In the genomic region with DNA sequence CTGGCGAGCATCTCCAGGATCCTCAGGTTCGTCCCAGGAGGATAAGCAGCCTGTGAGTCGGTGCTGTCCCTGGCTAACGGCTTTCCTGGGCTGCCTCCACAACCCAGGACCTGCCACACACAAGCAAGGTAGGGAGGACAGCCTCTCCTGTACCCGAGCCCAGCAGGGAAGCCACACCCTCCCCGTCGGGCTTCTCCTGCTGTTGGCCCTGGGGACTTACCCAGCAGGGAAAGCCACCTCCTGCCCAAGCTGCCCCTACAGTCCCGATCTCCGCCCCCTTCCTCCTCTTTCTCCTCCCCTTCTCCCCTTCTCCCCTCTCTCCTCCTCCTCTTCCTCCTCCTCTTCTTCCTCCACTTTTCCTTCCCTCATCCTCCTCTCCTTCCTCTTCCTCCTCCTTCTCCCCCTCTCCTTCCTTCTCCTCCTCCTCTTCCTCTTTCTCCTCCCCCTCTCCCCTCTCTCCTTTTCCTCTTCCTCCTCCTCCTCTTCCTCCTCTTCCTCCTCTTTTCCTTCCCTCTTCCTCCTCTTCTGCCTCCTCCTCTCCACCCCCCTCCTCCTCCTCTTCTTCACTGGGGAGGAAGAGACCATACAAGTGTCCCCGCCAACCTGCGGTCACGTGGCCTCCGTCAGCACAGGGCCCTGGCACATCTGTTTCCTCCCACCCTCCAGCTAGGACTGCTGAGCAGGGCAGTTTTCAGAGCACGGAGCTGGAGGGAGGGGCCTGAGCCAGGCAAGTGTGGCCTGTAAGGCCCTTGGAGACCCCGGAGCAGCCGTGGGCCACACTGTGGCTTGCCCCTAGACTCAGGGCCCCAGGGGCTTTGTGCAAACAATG, we compare ENCODE assay signal across 19 cellular contexts. TPM values are rescaled to one million over a fixed set of nuclear protein-coding genes. Genes with fewer than 3 reads are reported as not detected.
DNase-seq lines count a peak whose midpoint lies in the region; ATAC-seq and TF ChIP-seq lines count a peak whose summit lies in the region.
"Had no signal": no experiment of that assay in that cellular context is flagged by ENCODE, and none has a peak within 500 bp of the region (broad histone marks: within the 10 kb centered on the region; RNA-seq: fewer than 3 reads in every experiment).

No MANE protein-coding gene starts in this region.

- no peaks in the 10 kb centered on the region for H3K9me3 Mint-ChIP-seq in naive thymus-derived CD8-positive, alpha-beta T cell

- TF ChIP-seq EP300 in SK-N-SH (IDR thresholded peaks at IDR 0.05; ENCODE audit: borderline replicate concordance in 1 of 2, low read depth in 1 of 2, low read length in 1 of 2) (no peak), tibial nerve (IDR thresholded peaks at IDR 0.05) (peak in 1 of 2 donors; percentile 10)

- H3K27me3 ChIP-seq in SK-N-SH (ENCODE audit: insufficient read depth): no peaks in the 10 kb centered on the region; the same call in 1 of the 2 replicates
- no peaks in the 10 kb centered on the region for H3K27me3 ChIP-seq in tibial nerve
- H3K27me3 ChIP-seq: adrenal gland, neural progenitor cell, Peyer's patch had no signal

- no peak overlapping the region for H3K27ac ChIP-seq in SK-N-SH (ENCODE audit: low read depth in 2 of 2, low read length in 1 of 2)
- H3K27ac ChIP-seq in tibial nerve: peak overlapping the region in 3 of 4 donors; percentile 11 to 78 (median 47)
- H3K27ac ChIP-seq: adrenal gland, foreskin keratinocyte, neural progenitor cell, Peyer's patch had no signal

- no peaks in the 10 kb centered on the region for H3K36me3 Mint-ChIP-seq in naive thymus-derived CD8-positive, alpha-beta T cell
- H3K36me3 Mint-ChIP-seq: neural progenitor cell had no signal

- H3K9ac ChIP-seq in SK-N-SH: no peak overlapping the region
- H3K9ac ChIP-seq: neural progenitor cell had no signal

- H3K4me3 ChIP-seq in SK-N-SH (ENCODE audit: low read depth in 2 of 2, low read length in 1 of 2): no peak overlapping the region
- no peak overlapping the region for H3K4me3 ChIP-seq in tibial nerve
- H3K4me3 ChIP-seq: adrenal gland, neural progenitor cell, Peyer's patch had no signal

- H3F3A ChIP-seq in SK-N-SH (replicated peaks; ENCODE audit: insufficient read depth): no peaks in the 10 kb centered on the region

- H3K4me1 Mint-ChIP-seq in naive thymus-derived CD8-positive, alpha-beta T cell: peaks cover 0 to 8% (median 0%) of the 10 kb centered on the region in 4 donors

- H3K9me2 ChIP-seq in SK-N-SH: no peaks in the 10 kb centered on the region

- ATAC-seq in SK-N-SH treated with all-trans-retinoic acid at 6 μM for 48 hours (no peak), esophagus mucosa (peak; percentile 32), GM18517 (IDR thresholded peaks at IDR 0.05; ENCODE audit: unreplicated experiment) (no peak)
- ATAC-seq in naive thymus-derived CD8-positive, alpha-beta T cell: no peak
- ATAC-seq: foreskin keratinocyte had no signal

- no peak overlapping the region for H3K4me3 Mint-ChIP-seq in naive thymus-derived CD8-positive, alpha-beta T cell
- H3K4me3 Mint-ChIP-seq: neural progenitor cell had no signal

- 58% methylated on average over 11 of the region's 16 CpGs for WGBS in SK-N-SH (ENCODE audit: low lambda C conversion rate)
- 41 to 47% methylated on average over 14 to 16 of the region's 16 CpGs for WGBS in tibial nerve, 2 donors

- CTCF ChIA-PET in SK-N-SH (lab: Yijun Ruan, JAX): interaction anchor here (0.6 to 1.5 kb wide), 3 partner anchors 14 to 224 kb away, joined by 3 read pairs; no protein-coding TSS in a partner anchor

- H3K79me2 ChIP-seq in SK-N-SH (ENCODE audit: insufficient read depth): no peaks in the 10 kb centered on the region

- no peak overlapping the region for H3K4me2 ChIP-seq in SK-N-SH
- H3K4me2 ChIP-seq: neural progenitor cell had no signal

- DNase-seq in SK-N-SH (peak; percentile 44), NCI-H524 treated with DMSO at 0.1 percent for 48 hours (lab: John Stamatoyannopoulos, UW) (peak; percentile 2), tibial nerve (ENCODE audit: low spot score in 2 of 2) (no peak)
- DNase-seq in naive thymus-derived CD8-positive, alpha-beta T cell: no peak
- no peak for DNase-seq in activated CD4-positive, alpha-beta T cell treated with anti-CD3 and anti-CD28 coated beads, Interleukin-2, amount 50 U/mL, for 4 hours
- DNase-seq: activated CD4-positive, alpha-beta T cell treated with anti-CD3 and anti-CD28 coated beads for 4 hours; activated T-cell treated with anti-CD3 and anti-CD28 coated beads, Interleukin-2, amount 50 U/mL, for 1 hour; adrenal gland; foreskin keratinocyte; mammary epithelial cell; NCI-H1092; NCI-H446 treated with DMSO at 0.1 percent for 48 hours; Peyer's patch; trophoblast cell had no signal

- TF ChIP-seq POLR2A in tibial nerve (IDR thresholded peaks at IDR 0.05): no peak

- H2AFZ ChIP-seq in SK-N-SH (ENCODE audit: low read depth): no peak overlapping the region
- H2AFZ ChIP-seq: neural progenitor cell had no signal

- H3K27me3 Mint-ChIP-seq in naive thymus-derived CD8-positive, alpha-beta T cell: peaks cover 13 to 41% (median 34%) of the 10 kb centered on the region in 5 donors

- TF ChIP-seq CTCF in SK-N-SH (IDR thresholded peaks at IDR 0.05) (no peak), tibial nerve (IDR thresholded peaks at IDR 0.05) (no peak)

- POLR2A ChIA-PET in SK-N-SH (lab: Yijun Ruan, JAX): no interaction called here
- POLR2A ChIA-PET in naive thymus-derived CD8-positive, alpha-beta T cell (lab: Charles Lee): no interaction called here

- no peak for TF ChIP-seq RAD21 in SK-N-SH (IDR thresholded peaks at IDR 0.05; ENCODE audit: low read length)

- peak overlapping the region in 1 of 10 donors; percentile 56 for H3K27ac Mint-ChIP-seq in naive thymus-derived CD8-positive, alpha-beta T cell

- H3K36me3 ChIP-seq in SK-N-SH (replicated peaks in 1 of 2; ENCODE audit: control insufficient read depth in 1 of 2, insufficient read depth in 2 of 2, low read length in 1 of 2) (no peaks in the 10 kb centered on the region), tibial nerve (no peaks in the 10 kb centered on the region)
- H3K36me3 ChIP-seq: adrenal gland, neural progenitor cell, Peyer's patch had no signal

- H4K20me1 ChIP-seq in SK-N-SH (ENCODE audit: insufficient read depth): no peaks in the 10 kb centered on the region

- no peaks in the 10 kb centered on the region; a peak in 1 of 4 replicates for H3K4me1 ChIP-seq in SK-N-SH (ENCODE audit: control insufficient read depth in 1 of 2, insufficient read depth in 2 of 2, low read depth in 1 of 2, low read length in 1 of 2)
- H3K4me1 ChIP-seq in tibial nerve: peaks cover 0 to 36% (median 15%) of the 10 kb centered on the region in 4 donors
- H3K4me1 ChIP-seq: Peyer's patch had no signal

- no peaks in the 10 kb centered on the region for H3K9me3 ChIP-seq in SK-N-SH
- no peaks in the 10 kb centered on the region for H3K9me3 ChIP-seq in tibial nerve
- H3K9me3 ChIP-seq: adrenal gland, Caco-2, Peyer's patch had no signal

TF ChIP-seq in SK-N-SH treated with all-trans-retinoic acid at 6 μM for 48 hours, 23 proteins besides CTCF, POLR2A, EP300 and RAD21 (continues in another document):
- TF ChIP-seq, protein P1, sequence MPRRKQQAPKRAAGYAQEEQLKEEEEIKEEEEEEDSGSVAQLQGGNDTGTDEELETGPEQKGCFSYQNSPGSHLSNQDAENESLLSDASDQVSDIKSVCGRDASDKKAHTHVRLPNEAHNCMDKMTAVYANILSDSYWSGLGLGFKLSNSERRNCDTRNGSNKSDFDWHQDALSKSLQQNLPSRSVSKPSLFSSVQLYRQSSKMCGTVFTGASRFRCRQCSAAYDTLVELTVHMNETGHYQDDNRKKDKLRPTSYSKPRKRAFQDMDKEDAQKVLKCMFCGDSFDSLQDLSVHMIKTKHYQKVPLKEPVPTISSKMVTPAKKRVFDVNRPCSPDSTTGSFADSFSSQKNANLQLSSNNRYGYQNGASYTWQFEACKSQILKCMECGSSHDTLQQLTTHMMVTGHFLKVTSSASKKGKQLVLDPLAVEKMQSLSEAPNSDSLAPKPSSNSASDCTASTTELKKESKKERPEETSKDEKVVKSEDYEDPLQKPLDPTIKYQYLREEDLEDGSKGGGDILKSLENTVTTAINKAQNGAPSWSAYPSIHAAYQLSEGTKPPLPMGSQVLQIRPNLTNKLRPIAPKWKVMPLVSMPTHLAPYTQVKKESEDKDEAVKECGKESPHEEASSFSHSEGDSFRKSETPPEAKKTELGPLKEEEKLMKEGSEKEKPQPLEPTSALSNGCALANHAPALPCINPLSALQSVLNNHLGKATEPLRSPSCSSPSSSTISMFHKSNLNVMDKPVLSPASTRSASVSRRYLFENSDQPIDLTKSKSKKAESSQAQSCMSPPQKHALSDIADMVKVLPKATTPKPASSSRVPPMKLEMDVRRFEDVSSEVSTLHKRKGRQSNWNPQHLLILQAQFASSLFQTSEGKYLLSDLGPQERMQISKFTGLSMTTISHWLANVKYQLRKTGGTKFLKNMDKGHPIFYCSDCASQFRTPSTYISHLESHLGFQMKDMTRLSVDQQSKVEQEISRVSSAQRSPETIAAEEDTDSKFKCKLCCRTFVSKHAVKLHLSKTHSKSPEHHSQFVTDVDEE (CRISPR knock-in tag; IDR thresholded peaks at IDR 0.05): no peak
- TF ChIP-seq TOX (CRISPR knock-in tag; IDR thresholded peaks at IDR 0.05; ENCODE audit: borderline replicate concordance): no peak
- TF ChIP-seq ESRRG (CRISPR knock-in tag; IDR thresholded peaks at IDR 0.05): no peak
- no peak for TF ChIP-seq CSDC2 (CRISPR knock-in tag; IDR thresholded peaks at IDR 0.05)
- no peak for TF ChIP-seq RARB (CRISPR knock-in tag; IDR thresholded peaks at IDR 0.05)
- TF ChIP-seq, protein P2, sequence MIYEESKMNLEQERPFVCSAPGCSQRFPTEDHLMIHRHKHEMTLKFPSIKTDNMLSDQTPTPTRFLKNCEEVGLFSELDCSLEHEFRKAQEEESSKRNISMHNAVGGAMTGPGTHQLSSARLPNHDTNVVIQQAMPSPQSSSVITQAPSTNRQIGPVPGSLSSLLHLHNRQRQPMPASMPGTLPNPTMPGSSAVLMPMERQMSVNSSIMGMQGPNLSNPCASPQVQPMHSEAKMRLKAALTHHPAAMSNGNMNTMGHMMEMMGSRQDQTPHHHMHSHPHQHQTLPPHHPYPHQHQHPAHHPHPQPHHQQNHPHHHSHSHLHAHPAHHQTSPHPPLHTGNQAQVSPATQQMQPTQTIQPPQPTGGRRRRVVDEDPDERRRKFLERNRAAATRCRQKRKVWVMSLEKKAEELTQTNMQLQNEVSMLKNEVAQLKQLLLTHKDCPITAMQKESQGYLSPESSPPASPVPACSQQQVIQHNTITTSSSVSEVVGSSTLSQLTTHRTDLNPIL (CRISPR knock-in tag; IDR thresholded peaks at IDR 0.05; ENCODE audit: low read depth): no peak
- no peak for TF ChIP-seq OSR1 (CRISPR knock-in tag; IDR thresholded peaks at IDR 0.05)

RNA-seq across cellular contexts. Expression of a gene that starts 17.3 kb away (rescaled TPM):
- 0.10 TPM in 1 of 2 replicates, not detected in the other for polyA plus RNA-seq in SK-N-SH (2012; rRNA removed)
- polyA plus RNA-seq in SK-N-SH (2012; cell fraction: cytosol; rRNA removed): 0.01 and 0.04 TPM in 2 replicates
- 0.12 TPM in 1 of 2 replicates, not detected in the other for polyA plus RNA-seq in SK-N-SH (2012; cell fraction: nucleus; rRNA removed)
- total RNA-seq in esophagus mucosa (not detected), tibial nerve (10 to 100 TPM; 11.4 to 19.4 (median 17.0) TPM)
- not detected for total RNA-seq in naive thymus-derived CD8-positive, alpha-beta T cell
- not detected for polyA plus RNA-seq in naive thymus-derived CD8-positive, alpha-beta T cell

Comparison
In these comparisons a context has a peak if more than half of its experiments do, and no peak if none do; other contexts are left out.
1. DNase-seq: peak in SK-N-SH (single experiment) and NCI-H524 treated with DMSO at 0.1 percent for 48 hours (single experiment); none in tibial nerve (0 of 2), naive thymus-derived CD8-positive, alpha-beta T cell (0 of 10) and activated CD4-positive, alpha-beta T cell treated with anti-CD3 and anti-CD28 coated beads, Interleukin-2, amount 50 U/mL, for 4 hours (0 of 2).
2. H3K27ac ChIP-seq: peak in tibial nerve (3 of 4); none in SK-N-SH (0 of 2).
3. RNA of a gene that starts 17.3 kb away (total RNA-seq): 11.4 to 19.4 TPM in tibial nerve; not detected in naive thymus-derived CD8-positive, alpha-beta T cell and not detected in esophagus mucosa (single experiment); every median in the first group is over 4 times any median in the second.